In genomic region chr19:14419038-14419813, GRCh38 we compare ENCODE assay signal across 8 cellular contexts. TPM values are rescaled to one million over a fixed set of nuclear protein-coding genes. Genes with fewer than 3 reads are reported as not detected.
DNase-seq lines count a peak whose midpoint lies in the region; ATAC-seq and TF ChIP-seq lines count a peak whose summit lies in the region.

Gene DDX39A (minus strand): TSS chr19:14419341. CDS start chr19:14413220, 6,121 bp downstream.

- WGBS in prostate gland: under 1% methylated on average over 57 of the region's 67 CpGs
- under 1% methylated on average over 67 of the region's 67 CpGs for WGBS in urinary bladder

- H3K36me3 Mint-ChIP-seq in T-helper 17 cell (ENCODE audit: low read depth): peaks cover 2% of the 10 kb centered on the region

- peak within 1 kb of the TSS; percentile 62 to 75 for H3K4me3 ChIP-seq in prostate gland
- H3K4me3 ChIP-seq in urinary bladder (ENCODE audit: low read depth, low read length): peak within 1 kb of the TSS; percentile 98

- ATAC-seq in HG02885 (IDR thresholded peaks at IDR 0.05; ENCODE audit: poor library complexity, unreplicated experiment): peak; percentile 93
- ATAC-seq in T-helper 17 cell: peak; percentile 82
- ATAC-seq in left ventricle myocardium superior: peak; percentile 98

- peak within 1 kb of the TSS; percentile 97 for H3K4me3 Mint-ChIP-seq in T-helper 17 cell

- H3K4me1 ChIP-seq in prostate gland (replicated peaks) (peaks cover under 1% of the 10 kb centered on the region), urinary bladder (ENCODE audit: insufficient read depth) (no peaks in the 10 kb centered on the region)

- H3K36me3 ChIP-seq in prostate gland (no peaks in the 10 kb centered on the region), urinary bladder (ENCODE audit: insufficient read depth) (no peaks in the 10 kb centered on the region)

- H3K9me3 ChIP-seq in T-helper 17 cell (ENCODE audit: control insufficient read depth, low read length, poor library complexity, severe bottlenecking) (no peaks in the 10 kb centered on the region), prostate gland (no peaks in the 10 kb centered on the region)

- peak within 1 kb of the TSS; percentile 93 for H3K27ac Mint-ChIP-seq in T-helper 17 cell

- DNase-seq in NCI-H1694 treated with DMSO at 0.1 percent for 48 hours (lab: John Stamatoyannopoulos, UW): peak; percentile 99
- peak; percentile 89 to 94 (median 89) for DNase-seq in T-helper 17 cell
- peak; percentile 84 to 99 (median 97) for DNase-seq in amygdala (lab: John Stamatoyannopoulos, UW)
- peak; percentile 98 for DNase-seq in left ventricle myocardium superior
- peak; percentile 99 for DNase-seq in prostate gland (ENCODE audit: low spot score)

- peak within 1 kb of the TSS; percentile 76 to 91 for H3K27ac ChIP-seq in prostate gland
- peak within 1 kb of the TSS; percentile 84 for H3K27ac ChIP-seq in urinary bladder (ENCODE audit: low read depth)

- peaks cover 35% of the 10 kb centered on the region for H3K4me1 Mint-ChIP-seq in T-helper 17 cell

- TF ChIP-seq CTCF in prostate gland (IDR thresholded peaks at IDR 0.05): peak in 2 of 4 experiments; percentile 18 to 22

- TF ChIP-seq POLR2A in GM15510 (IDR thresholded peaks at IDR 0.05; ENCODE audit: borderline replicate concordance, extremely low read depth, insufficient read length) (peak; percentile 91), prostate gland (IDR thresholded peaks at IDR 0.05) (peak; percentile 56)

- intact Hi-C loops in left ventricle myocardium superior (cut with micrococcal nuclease): no loop called here
- intact Hi-C loops in prostate gland (cut with DNase I): no loop called here

- no peaks in the 10 kb centered on the region for H3K27me3 Mint-ChIP-seq in T-helper 17 cell

- H3K27me3 ChIP-seq in prostate gland (replicated peaks; ENCODE audit: insufficient read depth): no peaks in the 10 kb centered on the region

RNA-seq across cellular contexts. Expression of gene DDX39A, which starts in this region (rescaled TPM):
- 100 to 1,000 TPM; 276 to 284 TPM for total RNA-seq in T-helper 17 cell
- total RNA-seq in left ventricle myocardium superior: 32.4 TPM
- 100 to 1,000 TPM in 1 of 2 donors, 10 to 100 TPM in 1; 64.9 to 121 TPM for total RNA-seq in prostate gland
- total RNA-seq in urinary bladder: 24.0 TPM
- polyA plus RNA-seq in urinary bladder: 52.2 TPM

Comparison
In these comparisons a context has a peak if more than half of its experiments do, and no peak if none do; other contexts are left out.
1. Peak in every context shown above with its lines: DNase-seq, ATAC-seq, H3K4me3 ChIP-seq and H3K27ac ChIP-seq.